Comparison of ENCODE assay signal across 12 cellular contexts in the genomic region with DNA sequence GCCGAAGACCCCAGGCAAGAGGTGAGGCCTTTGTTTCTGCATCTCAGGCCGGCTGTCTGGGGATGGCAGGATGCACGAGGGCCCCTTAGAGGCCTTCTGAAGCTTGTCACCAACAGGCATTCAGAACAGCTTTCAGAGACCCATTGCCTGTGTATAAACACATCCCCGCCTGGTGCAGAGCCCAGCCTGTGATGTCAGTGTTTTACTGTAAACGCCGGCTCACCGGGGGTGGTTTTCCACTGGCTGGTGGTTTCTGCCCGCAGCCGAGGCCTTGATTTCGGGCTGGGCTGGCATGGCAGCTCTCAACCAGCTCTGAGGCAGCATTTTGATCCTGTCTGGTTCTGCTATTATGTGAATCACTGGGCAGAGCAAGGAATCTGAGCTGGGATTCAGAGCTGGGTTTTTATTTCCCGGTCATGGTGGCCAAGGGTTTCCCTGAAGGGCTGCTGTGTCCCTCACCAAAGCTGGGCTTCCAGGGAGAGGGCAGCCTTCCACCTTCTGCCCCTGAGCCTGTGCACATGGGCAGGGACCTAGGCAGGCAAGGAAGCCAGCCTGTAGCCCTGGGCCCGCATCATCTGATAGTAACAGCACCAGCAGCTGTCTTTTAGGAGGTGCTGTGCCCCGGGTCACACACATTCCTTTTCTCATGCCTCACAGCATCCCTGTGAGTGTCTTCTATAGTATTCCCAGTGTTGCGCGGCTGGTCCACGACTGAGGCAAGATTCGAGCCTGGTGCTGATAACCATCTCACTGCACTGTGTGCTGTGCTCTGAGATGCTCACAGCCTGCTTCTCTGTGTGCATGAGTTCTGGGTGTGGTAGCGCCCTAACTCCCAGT.
DNase-seq lines count a peak whose midpoint lies in the region; ATAC-seq, FAIRE-seq and TF ChIP-seq lines count a peak whose summit lies in the region.
"Had no signal": no experiment of that assay in that cellular context is flagged by ENCODE, and none has a peak within 500 bp of the region (broad histone marks: within the 10 kb centered on the region; RNA-seq: fewer than 3 reads in every experiment).

No MANE protein-coding gene starts in this region.

- no peaks in the 10 kb centered on the region for H4K20me1 ChIP-seq in endothelial cell of umbilical vein (replicated peaks; ENCODE audit: control insufficient read depth, extremely low read depth, insufficient read depth, low read length)

- no peak overlapping the region for H4K91ac ChIP-seq in neuronal stem cell (ENCODE audit: low read depth, low read length, poor library complexity)

- no peak for TF ChIP-seq POLR2A in endothelial cell of umbilical vein (IDR thresholded peaks at IDR 0.05; ENCODE audit: low read depth, low read length)

- no peaks in the 10 kb centered on the region for H3K79me2 ChIP-seq in endothelial cell of umbilical vein (ENCODE audit: control insufficient read depth, insufficient read depth, low read length)

- H3K9me3 ChIP-seq in AG04450 (ENCODE audit: control insufficient read depth, insufficient read depth, low read length) (no peaks in the 10 kb centered on the region), endothelial cell of umbilical vein (replicated peaks; ENCODE audit: control insufficient read depth, insufficient read depth, low read length) (no peaks in the 10 kb centered on the region), neuronal stem cell (replicated peaks in 1 of 2; ENCODE audit: control insufficient read depth in 2 of 2, insufficient read depth in 1 of 2, low read depth in 1 of 2, low read length in 2 of 2) (no peaks in the 10 kb centered on the region)
- H3K9me3 ChIP-seq: mucosa of descending colon had no signal

- H3K9ac ChIP-seq in endothelial cell of umbilical vein (replicated peaks; ENCODE audit: extremely low read depth, insufficient read depth, low read length) (peak overlapping the region; percentile 86), neuronal stem cell (ENCODE audit: low read depth, low read length, poor library complexity) (no peak overlapping the region)

- no peak overlapping the region for H2BK15ac ChIP-seq in neuronal stem cell (ENCODE audit: low read length)

- FAIRE-seq in endothelial cell of umbilical vein (lab: Jason Lieb, UNC), result peak; percentile 31

- no peak overlapping the region for H3K4ac ChIP-seq in neuronal stem cell (ENCODE audit: low read length)

- no peak overlapping the region for H4K8ac ChIP-seq in neuronal stem cell (ENCODE audit: low read depth, low read length)

- H2AFZ ChIP-seq in endothelial cell of umbilical vein (ENCODE audit: low read depth, low read length) (no peak overlapping the region), neuronal stem cell (ENCODE audit: low read length) (no peak overlapping the region)

- no peaks in the 10 kb centered on the region for H3K9me1 ChIP-seq in endothelial cell of umbilical vein (replicated peaks; ENCODE audit: control insufficient read depth, extremely low read depth, insufficient read depth, low read length)

- H3K36me3 ChIP-seq in endothelial cell of umbilical vein (ENCODE audit: control insufficient read depth in 2 of 2, extremely low read depth in 1 of 2, insufficient read depth in 2 of 2, low read length in 2 of 2) (peaks cover 4 to 11% of the 10 kb centered on the region in 2 experiments), neuronal stem cell (replicated peaks in 1 of 2; ENCODE audit: control insufficient read depth in 2 of 2, insufficient read depth in 2 of 2, low read length in 2 of 2) (peaks cover 19 to 34% of the 10 kb centered on the region in 2 donors)

- peak overlapping the region; percentile 35 for H3K4me2 ChIP-seq in endothelial cell of umbilical vein (ENCODE audit: insufficient read depth, low read length)
- no peak overlapping the region for H3K4me2 ChIP-seq in neuronal stem cell (ENCODE audit: insufficient read depth, low read length, poor library complexity, severe bottlenecking)

- dilution Hi-C loops in endothelial cell of umbilical vein (cut with MboI; ENCODE audit: extremely low pct_ligation_motif_present, low sequenced_read_pairs), result no loop called here

- no peaks in the 10 kb centered on the region for H3K27me3 Mint-ChIP-seq in IgD-negative memory B cell
- H3K27me3 Mint-ChIP-seq: dendritic cell treated with granulocyte-macrophage colony-stimulating factor and Interleukin-4, amounts not matched to agents 40 ng/mL and 50 ng/mL, for 4 days had no signal

- no peak overlapping the region for H3K23ac ChIP-seq in neuronal stem cell (ENCODE audit: low read depth, low read length, poor library complexity)

- H3K4me3 ChIP-seq in AG04450 (ENCODE audit: low read depth, low read length), result no peak overlapping the region
- peak overlapping the region in 2 of 3 experiments; percentile 12 to 18 for H3K4me3 ChIP-seq in endothelial cell of umbilical vein (replicated peaks in 1 of 3; ENCODE audit: insufficient read depth in 1 of 3, low read depth in 1 of 3, low read length in 3 of 3)
- no peak overlapping the region for H3K4me3 ChIP-seq in neuronal stem cell (ENCODE audit: low read length in 2 of 2)
- H3K4me3 ChIP-seq: mucosa of descending colon had no signal

- CTCF ChIA-PET in AG04450 (lab: Charles Lee) (interaction anchor here (1.0 kb wide), 1 partner anchor 290 kb away, joined by 4 read pairs; no protein-coding TSS in a partner anchor), endothelial cell of umbilical vein (lab: Charles Lee) (interaction anchor here (1.7 to 5.2 kb wide), 3 partner anchors 7 to 71 kb away, joined by 5 to 85 read pairs (median 7); no protein-coding TSS in a partner anchor)

- no peak overlapping the region for H3K4me3 Mint-ChIP-seq in IgD-negative memory B cell
- H3K4me3 Mint-ChIP-seq: dendritic cell treated with granulocyte-macrophage colony-stimulating factor and Interleukin-4, amounts not matched to agents 40 ng/mL and 50 ng/mL, for 4 days had no signal

- no peak for ATAC-seq in SK-N-SH treated with all-trans-retinoic acid at 6 μM for 48 hours
- no peak for ATAC-seq in HG02798 (IDR thresholded peaks at IDR 0.05; ENCODE audit: poor library complexity, unreplicated experiment)
- ATAC-seq: HCT116, mucosa of descending colon had no signal

- H3K79me1 ChIP-seq in neuronal stem cell (ENCODE audit: low read depth, low read length), result no peaks in the 10 kb centered on the region

- H3K27me3 ChIP-seq in AG04450 (ENCODE audit: control insufficient read depth, insufficient read depth, low read length), result no peaks in the 10 kb centered on the region
- no peaks in the 10 kb centered on the region for H3K27me3 ChIP-seq in endothelial cell of umbilical vein (ENCODE audit: control insufficient read depth in 2 of 2, insufficient read depth in 2 of 2, low read length in 2 of 2)
- H3K27me3 ChIP-seq in neuronal stem cell (ENCODE audit: control insufficient read depth in 3 of 3, insufficient read depth in 3 of 3, low read depth in 1 of 3, low read length in 3 of 3), result no peaks in the 10 kb centered on the region

- H2BK12ac ChIP-seq in neuronal stem cell (ENCODE audit: low read length), result no peak overlapping the region

- H3K36me3 Mint-ChIP-seq in IgD-negative memory B cell, result peaks cover 4% of the 10 kb centered on the region

- H3K4me1 ChIP-seq in endothelial cell of umbilical vein (ENCODE audit: control insufficient read depth, extremely low read depth, insufficient read depth, low read length) (peaks cover 63% of the 10 kb centered on the region), neuronal stem cell (ENCODE audit: control insufficient read depth in 2 of 2, insufficient read depth in 1 of 2, low read depth in 1 of 2, low read length in 2 of 2) (peaks cover 22 to 42% of the 10 kb centered on the region in 2 donors)

- peak overlapping the region in 2 of 3 donors; percentile 39 to 54 for H3K27ac Mint-ChIP-seq in IgD-negative memory B cell
- H3K27ac Mint-ChIP-seq: dendritic cell treated with granulocyte-macrophage colony-stimulating factor and Interleukin-4, amounts not matched to agents 40 ng/mL and 50 ng/mL, for 4 days had no signal

- H2AK5ac ChIP-seq in neuronal stem cell (ENCODE audit: low read depth, low read length), result no peak overlapping the region

- no peak for TF ChIP-seq CTCF in AG04450 (IDR thresholded peaks at IDR 0.05; ENCODE audit: low read depth, low read length)
- no peak for TF ChIP-seq CTCF in endothelial cell of umbilical vein (IDR thresholded peaks at IDR 0.05; ENCODE audit: extremely low read depth in 1 of 2, insufficient read depth in 1 of 2, low read depth in 1 of 2, low read length in 2 of 2)

- BruUV-seq in endothelial cell of umbilical vein (replicated peaks; lab: Mats Ljungman, UMichigan), result TSS peak; percentile 29

- DNase-seq in AG04450 (ENCODE audit: low read depth, low spot score), result no peak
- no peak for DNase-seq in endothelial cell of umbilical vein (ENCODE audit: low read depth, low spot score)
- DNase-seq in neuronal stem cell (ENCODE audit: low spot score), result no peak
- DNase-seq in NCI-H187 treated with DMSO at 0.1 percent for 48 hours (lab: John Stamatoyannopoulos, UW), result no peak
- DNase-seq in NCI-H226, result no peak
- DNase-seq: NCI-H446 had no signal

- H3K4me1 Mint-ChIP-seq in IgD-negative memory B cell, result peaks cover 0 to 5% (median 0%) of the 10 kb centered on the region in 3 donors

- H2BK5ac ChIP-seq in neuronal stem cell (ENCODE audit: low read length), result no peak overlapping the region

- H2BK120ac ChIP-seq in neuronal stem cell (ENCODE audit: low read depth, low read length), result no peak overlapping the region

- no peak overlapping the region for H3K14ac ChIP-seq in neuronal stem cell (ENCODE audit: low read length)

- H3K18ac ChIP-seq in neuronal stem cell (ENCODE audit: low read length), result peak overlapping the region; percentile 72

- no peaks in the 10 kb centered on the region for H3K9me3 Mint-ChIP-seq in IgD-negative memory B cell
- H3K9me3 Mint-ChIP-seq: dendritic cell treated with granulocyte-macrophage colony-stimulating factor and Interleukin-4, amounts not matched to agents 40 ng/mL and 50 ng/mL, for 4 days had no signal

- peak overlapping the region; percentile 80 for H3K27ac ChIP-seq in AG04450 (ENCODE audit: low read depth, low read length)
- peak overlapping the region; percentile 98 for H3K27ac ChIP-seq in endothelial cell of umbilical vein (ENCODE audit: insufficient read depth, low read depth, low read length)
- no peak overlapping the region for H3K27ac ChIP-seq in neuronal stem cell (replicated peaks; ENCODE audit: low read length)

- WGBS in neuronal stem cell (ENCODE audit: extremely low coverage in 2 of 2, insufficient read length in 2 of 2, insufficient replicate concordance in 1 of 2), 2 donors, result no CpG with 5 or more reads among the region's 18 CpGs

- intact Hi-C loops in endothelial cell of umbilical vein (cut with micrococcal nuclease), result loop anchor here (1.0 kb wide), 1 partner anchor 18 kb away; no protein-coding TSS in a partner anchor

- POLR2A ChIA-PET in AG04450 (lab: Yijun Ruan, JAX), result interaction anchor here (1.2 to 1.3 kb wide), 2 partner anchors 18 to 19 kb away, joined by 3 to 6 read pairs; no protein-coding TSS in a partner anchor
- POLR2A ChIA-PET in endothelial cell of umbilical vein (lab: Charles Lee), result no interaction called here

TF ChIP-seq in endothelial cell of umbilical vein, 7 proteins besides CTCF, POLR2A, EP300 and RAD21 (continues in another document):
- no peak for TF ChIP-seq POLR2AphosphoS5 (IDR thresholded peaks at IDR 0.05; ENCODE audit: insufficient read depth, low read depth, low read length)

TF ChIP-seq in SK-N-SH treated with all-trans-retinoic acid at 6 μM for 48 hours, 23 proteins besides CTCF, POLR2A, EP300 and RAD21 (continues in another document):
- TF ChIP-seq ZC3H10 (CRISPR knock-in tag; IDR thresholded peaks at IDR 0.05) (no peak), ZNF70 (CRISPR knock-in tag; IDR thresholded peaks at IDR 0.05) (no peak), ZFP3 (CRISPR knock-in tag; IDR thresholded peaks at IDR 0.05) (no peak)

Comparison
In these comparisons a context has a peak if more than half of its experiments do, and no peak if none do; other contexts are left out.
1. H3K4me3 ChIP-seq: peak in endothelial cell of umbilical vein (2 of 3); none in AG04450 (single experiment) and neuronal stem cell (0 of 2).